17 cellular contexts compared by ENCODE assay signal in genomic region chr2:43138441-43138840, GRCh38.
A peak's percentile ranks its signal among the peaks of the same experiment; 100 is the strongest.
DNase-seq lines count a peak whose midpoint lies in the region; ATAC-seq and TF ChIP-seq lines count a peak whose summit lies in the region.
"Had no signal": no experiment of that assay in that cellular context is flagged by ENCODE, and none has a peak within 500 bp of the region (broad histone marks: within the 10 kb centered on the region; RNA-seq: fewer than 3 reads in every experiment).

No MANE protein-coding gene starts in this region.

- H3K36me3 ChIP-seq in urinary bladder (ENCODE audit: insufficient read depth) = no peaks in the 10 kb centered on the region
- H3K36me3 ChIP-seq: esophagus muscularis mucosa had no signal

- peak overlapping the region; percentile 99 for H3K27ac Mint-ChIP-seq in activated naive CD4-positive, alpha-beta T cell treated with anti-CD3 and anti-CD28 coated beads, Interleukin-2, amount 10 ng/mL, durations not matched to agents 7 days and 5 days
- H3K27ac Mint-ChIP-seq in activated naive CD4-positive, alpha-beta T cell treated with anti-CD3 and anti-CD28 coated beads, Interleukin-2, amount 50 U/mL, for 72 hours = no peak overlapping the region
- H3K27ac Mint-ChIP-seq in activated CD4-positive, alpha-beta memory T cell treated with anti-CD3 and anti-CD28 coated beads for 36 hours = peak overlapping the region; percentile 80
- no peak overlapping the region for H3K27ac Mint-ChIP-seq in glutamatergic neuron (ENCODE audit: unreplicated experiment)

- no peak for DNase-seq in activated naive CD4-positive, alpha-beta T cell treated with anti-CD3 and anti-CD28 coated beads, Interleukin-2, amount 10 ng/mL, durations not matched to agents 7 days and 5 days
- no peak for DNase-seq in activated naive CD4-positive, alpha-beta T cell treated with anti-CD3 and anti-CD28 coated beads, Interleukin-2, amount 50 U/mL, for 72 hours (ENCODE audit: low spot score in 2 of 2)
- no peak for DNase-seq in activated CD4-positive, alpha-beta memory T cell treated with anti-CD3 and anti-CD28 coated beads for 36 hours
- DNase-seq in glutamatergic neuron = peak; percentile 6
- DNase-seq in GM20000 (ENCODE audit: low spot score) = no peak
- DNase-seq in putamen (ENCODE audit: low spot score) = no peak
- DNase-seq: activated CD4-positive, alpha-beta T cell treated with anti-CD3 and anti-CD28 coated beads for 1 hour; body of pancreas; HCEC 1CT; head of caudate nucleus; islet precursor cell; KBM-7; NCI-H1092 treated with DMSO at 0.1 percent for 48 hours; stimulated activated CD4-positive, alpha-beta T cell treated with anti-CD3 and anti-CD28 coated beads, Interleukin-4, amount 100 ng/mL, for 4 hours had no signal

- peaks cover 19% of the 10 kb centered on the region for H3K36me3 Mint-ChIP-seq in activated naive CD4-positive, alpha-beta T cell treated with anti-CD3 and anti-CD28 coated beads, Interleukin-2, amount 10 ng/mL, durations not matched to agents 7 days and 5 days
- peaks cover 7 to 23% of the 10 kb centered on the region in 2 donors for H3K36me3 Mint-ChIP-seq in activated naive CD4-positive, alpha-beta T cell treated with anti-CD3 and anti-CD28 coated beads, Interleukin-2, amount 50 U/mL, for 72 hours
- H3K36me3 Mint-ChIP-seq in activated CD4-positive, alpha-beta memory T cell treated with anti-CD3 and anti-CD28 coated beads for 36 hours = no peaks in the 10 kb centered on the region
- no peaks in the 10 kb centered on the region for H3K36me3 Mint-ChIP-seq in glutamatergic neuron (ENCODE audit: unreplicated experiment)

- WGBS in urinary bladder = 95% methylated on average over 3 of the region's 3 CpGs

- H3K4me1 ChIP-seq in urinary bladder (ENCODE audit: insufficient read depth) = no peaks in the 10 kb centered on the region

- peak overlapping the region; percentile 26 for H3K27ac ChIP-seq in urinary bladder (ENCODE audit: low read depth)
- H3K27ac ChIP-seq: body of pancreas had no signal

- intact Hi-C loops in activated CD4-positive, alpha-beta memory T cell treated with anti-CD3 and anti-CD28 coated beads for 36 hours (cut with micrococcal nuclease) = no loop called here

- H3K4me3 Mint-ChIP-seq in activated naive CD4-positive, alpha-beta T cell treated with anti-CD3 and anti-CD28 coated beads, Interleukin-2, amount 10 ng/mL, durations not matched to agents 7 days and 5 days = peak overlapping the region; percentile 10
- no peak overlapping the region for H3K4me3 Mint-ChIP-seq in activated CD4-positive, alpha-beta memory T cell treated with anti-CD3 and anti-CD28 coated beads for 36 hours
- H3K4me3 Mint-ChIP-seq in glutamatergic neuron (ENCODE audit: unreplicated experiment) = no peak overlapping the region

- H3K4me3 ChIP-seq in urinary bladder (ENCODE audit: low read depth, low read length) = no peak overlapping the region
- H3K4me3 ChIP-seq: body of pancreas, esophagus muscularis mucosa had no signal

- POLR2A ChIA-PET in activated CD4-positive, alpha-beta memory T cell treated with anti-CD3 and anti-CD28 coated beads for 36 hours (lab: Charles Lee) = interaction anchor here (1.7 to 2.5 kb wide), 2 partner anchors 11 to 89 kb away, joined by 6 to 19 read pairs; partner anchors contain the start of gene ZFP36L2

- peaks cover 91% of the 10 kb centered on the region for H3K4me1 Mint-ChIP-seq in activated naive CD4-positive, alpha-beta T cell treated with anti-CD3 and anti-CD28 coated beads, Interleukin-2, amount 10 ng/mL, durations not matched to agents 7 days and 5 days
- H3K4me1 Mint-ChIP-seq in activated CD4-positive, alpha-beta memory T cell treated with anti-CD3 and anti-CD28 coated beads for 36 hours (ENCODE audit: low read depth) = peaks cover 76% of the 10 kb centered on the region
- H3K4me1 Mint-ChIP-seq in glutamatergic neuron (ENCODE audit: low read depth, unreplicated experiment) = peaks cover 3% of the 10 kb centered on the region

- no peaks in the 10 kb centered on the region for H3K27me3 Mint-ChIP-seq in activated naive CD4-positive, alpha-beta T cell treated with anti-CD3 and anti-CD28 coated beads, Interleukin-2, amount 10 ng/mL, durations not matched to agents 7 days and 5 days
- H3K27me3 Mint-ChIP-seq in activated CD4-positive, alpha-beta memory T cell treated with anti-CD3 and anti-CD28 coated beads for 36 hours = no peaks in the 10 kb centered on the region
- H3K27me3 Mint-ChIP-seq in glutamatergic neuron (ENCODE audit: unreplicated experiment) = peaks cover 4% of the 10 kb centered on the region

- no peak for ATAC-seq in activated naive CD4-positive, alpha-beta T cell treated with anti-CD3 and anti-CD28 coated beads, Interleukin-2, amount 50 U/mL, for 72 hours
- no peak for ATAC-seq in GM21619 (IDR thresholded peaks at IDR 0.05; ENCODE audit: unreplicated experiment)
- ATAC-seq: body of pancreas had no signal

- CTCF ChIA-PET in activated naive CD4-positive, alpha-beta T cell treated with anti-CD3 and anti-CD28 coated beads, Interleukin-2, amount 10 ng/mL, durations not matched to agents 7 days and 5 days (lab: Charles Lee) = interaction anchor here (0.7 to 2.5 kb wide), 4 partner anchors 11 to 86 kb away, joined by 3 to 14 read pairs (median 4); no protein-coding TSS in a partner anchor
- CTCF ChIA-PET in activated CD4-positive, alpha-beta memory T cell treated with anti-CD3 and anti-CD28 coated beads for 36 hours (lab: Charles Lee) = interaction anchor here (2.1 to 17.8 kb wide), 4 partner anchors 11 to 90 kb away, joined by 8 to 254 read pairs (median 20); no protein-coding TSS in a partner anchor

- H3K9me3 Mint-ChIP-seq in activated naive CD4-positive, alpha-beta T cell treated with anti-CD3 and anti-CD28 coated beads, Interleukin-2, amount 10 ng/mL, durations not matched to agents 7 days and 5 days = no peaks in the 10 kb centered on the region
- H3K9me3 Mint-ChIP-seq in activated naive CD4-positive, alpha-beta T cell treated with anti-CD3 and anti-CD28 coated beads, Interleukin-2, amount 50 U/mL, for 72 hours = peaks cover 0 to 9% of the 10 kb centered on the region in 2 donors
- H3K9me3 Mint-ChIP-seq in activated CD4-positive, alpha-beta memory T cell treated with anti-CD3 and anti-CD28 coated beads for 36 hours = no peaks in the 10 kb centered on the region
- H3K9me3 Mint-ChIP-seq in glutamatergic neuron (ENCODE audit: unreplicated experiment) = peaks cover 3% of the 10 kb centered on the region

- TF ChIP-seq CTCF in glutamatergic neuron (IDR thresholded peaks at IDR 0.05; ENCODE audit: partially characterized antibody, unreplicated experiment) (no peak), GM20000 (IDR thresholded peaks at IDR 0.05; ENCODE audit: extremely low read depth, missing control alignments) (no peak)

Comparison
In these comparisons a context has a peak if more than half of its experiments do, and no peak if none do; other contexts are left out.
1. H3K27ac Mint-ChIP-seq: peak in activated naive CD4-positive, alpha-beta T cell treated with anti-CD3 and anti-CD28 coated beads, Interleukin-2, amount 10 ng/mL, durations not matched to agents 7 days and 5 days (single experiment) and activated CD4-positive, alpha-beta memory T cell treated with anti-CD3 and anti-CD28 coated beads for 36 hours (single experiment); none in activated naive CD4-positive, alpha-beta T cell treated with anti-CD3 and anti-CD28 coated beads, Interleukin-2, amount 50 U/mL, for 72 hours (0 of 2) and glutamatergic neuron (single experiment).